ENCODE assay signal across 18 cellular contexts in genomic region chr1:107326823-107327445, GRCh38.
DNase-seq lines count a peak whose midpoint lies in the region; ATAC-seq and TF ChIP-seq lines count a peak whose summit lies in the region.
"Had no signal": no experiment of that assay in that cellular context is flagged by ENCODE, and none has a peak within 500 bp of the region (broad histone marks: within the 10 kb centered on the region; RNA-seq: fewer than 3 reads in every experiment).

No MANE protein-coding gene starts in this region.

- H3K27ac ChIP-seq in Peyer's patch = no peak overlapping the region
- no peak overlapping the region for H3K27ac ChIP-seq in esophagus squamous epithelium
- H3K27ac ChIP-seq: C4-2B, tibial nerve had no signal

- 48 to 50% methylated on average over 2 of the region's 2 CpGs for whole genome bisulfite sequencing in esophagus squamous epithelium, 2 donors

- no peaks in the 10 kb centered on the region for H3K4me1 ChIP-seq in mucosa of descending colon (ENCODE audit: low read depth)
- H3K4me1 ChIP-seq in Peyer's patch = no peaks in the 10 kb centered on the region
- H3K4me1 ChIP-seq in esophagus squamous epithelium = no peaks in the 10 kb centered on the region
- H3K4me1 ChIP-seq: tibial nerve had no signal

- TF ChIP-seq CTCF in mucosa of descending colon (IDR thresholded peaks at IDR 0.05) (no peak), Peyer's patch (IDR thresholded peaks at IDR 0.05) (no peak), esophagus squamous epithelium (IDR thresholded peaks at IDR 0.05) (no peak)

- intact Hi-C loops in mucosa of descending colon (cut with DNase I, micrococcal nuclease) (no loop called here), esophagus squamous epithelium (cut with DNase I) (no loop called here)

- H3K27me3 ChIP-seq in Peyer's patch = no peaks in the 10 kb centered on the region
- H3K27me3 ChIP-seq in esophagus squamous epithelium = no peaks in the 10 kb centered on the region
- H3K27me3 ChIP-seq: dorsolateral prefrontal cortex, tibial nerve had no signal

- H3K36me3 ChIP-seq in mucosa of descending colon (ENCODE audit: low read depth) (no peaks in the 10 kb centered on the region), Peyer's patch (no peaks in the 10 kb centered on the region), esophagus squamous epithelium (no peaks in the 10 kb centered on the region)
- H3K36me3 ChIP-seq: tibial nerve had no signal

- TF ChIP-seq POLR2A in Peyer's patch (IDR thresholded peaks at IDR 0.05) (no peak), esophagus squamous epithelium (IDR thresholded peaks at IDR 0.05) (no peak)

- H3K9me3 ChIP-seq in mucosa of descending colon (no peaks in the 10 kb centered on the region), Peyer's patch (no peaks in the 10 kb centered on the region), esophagus squamous epithelium (no peaks in the 10 kb centered on the region)
- H3K9me3 ChIP-seq: tibial nerve had no signal

- DNase-seq in GM04503 (ENCODE audit: low read depth) = peak; percentile 9
- peak; percentile 29 to 72 for DNase-seq in NCI-H524 (lab: John Stamatoyannopoulos, UW)
- DNase-seq in cerebellar cortex (ENCODE audit: low spot score) = peak; percentile 97
- DNase-seq in superior temporal gyrus (ENCODE audit: extremely low spot score) = peak; percentile 40
- no peak for DNase-seq in mucosa of descending colon
- no peak for DNase-seq in Peyer's patch
- no peak for DNase-seq in esophagus squamous epithelium (lab: John Stamatoyannopoulos, UW)
- DNase-seq: activated naive CD4-positive, alpha-beta T cell treated with anti-CD3 and anti-CD28 coated beads, Interleukin-2, amount 50 U/mL, for 16 hours; HFFc6; left cardiac atrium; NCI-H1930; NCI-H526 treated with DMSO at 0.1 percent for 48 hours; stimulated activated naive B cell treated with anti-CD40 and anti-IgM and Interleukin-4, amounts not matched to agents 10 μg/mL and 1 μg/mL and 100 μg/mL, for 72 hours; SW 1271 had no signal

- no peak overlapping the region for H3K4me3 ChIP-seq in mucosa of descending colon
- no peak overlapping the region for H3K4me3 ChIP-seq in Peyer's patch
- H3K4me3 ChIP-seq in esophagus squamous epithelium = no peak overlapping the region
- H3K4me3 ChIP-seq: dorsolateral prefrontal cortex, tibial nerve had no signal

- no peak for ATAC-seq in mucosa of descending colon
- ATAC-seq: esophagus mucosa; left cardiac atrium; stimulated activated naive B cell treated with anti-CD40 and anti-IgM and Interleukin-4, amounts not matched to agents 10 μg/mL and 1 μg/mL and 100 μg/mL, for 72 hours had no signal

Comparison
In these comparisons a context has a peak if more than half of its experiments do, and no peak if none do; other contexts are left out.
1. DNase-seq: peak in GM04503 (single experiment), NCI-H524 (2 of 2), cerebellar cortex (single experiment) and superior temporal gyrus (single experiment); none in mucosa of descending colon (0 of 3), Peyer's patch (0 of 3) and esophagus squamous epithelium (single experiment).